Comparison of ENCODE assay signal across 7 cellular contexts in genomic region chr2:97662895-97663625, GRCh38. TPM values are rescaled to one million over a fixed set of nuclear protein-coding genes. Genes with fewer than 3 reads are reported as not detected.
DNase-seq lines count a peak whose midpoint lies in the region; ATAC-seq and TF ChIP-seq lines count a peak whose summit lies in the region.

No MANE protein-coding gene starts in this region.

- CTCF ChIA-PET in mammary epithelial cell (lab: Charles Lee; ENCODE audit: low non-redundant PET), result interaction anchor here (0.5 to 1.1 kb wide), 2 partner anchors 17 to 73 kb away, joined by 4 to 6 read pairs; no protein-coding TSS in a partner anchor

- H3K4me3 Mint-ChIP-seq in immature natural killer cell, result peak overlapping the region; percentile 92 to 95 (median 93)

- peak overlapping the region; percentile 97 to 98 (median 97) for H3K27ac Mint-ChIP-seq in immature natural killer cell

- H3K9me3 Mint-ChIP-seq in immature natural killer cell, result no peaks in the 10 kb centered on the region

- no peaks in the 10 kb centered on the region for H3K27me3 ChIP-seq in WERI-Rb-1 (ENCODE audit: insufficient read depth, low read depth, severe bottlenecking)
- H3K27me3 ChIP-seq in mammary epithelial cell (ENCODE audit: insufficient read depth, low read length), result no peaks in the 10 kb centered on the region
- no peaks in the 10 kb centered on the region for H3K27me3 ChIP-seq in spleen (replicated peaks in 1 of 7)

- in situ Hi-C loops in mammary epithelial cell (cut with MboI; ENCODE audit: low sequenced_read_pairs in 2 of 2), result loop anchor here (25.0 kb wide), 1 partner anchor 1601 kb away; no protein-coding TSS in a partner anchor

- BruUV-seq in mammary epithelial cell (replicated peaks; lab: Mats Ljungman, UMichigan), result TSS peak; percentile 57

- peaks cover 14% of the 10 kb centered on the region for H3K36me3 ChIP-seq in WERI-Rb-1
- peaks cover 3% of the 10 kb centered on the region for H3K36me3 ChIP-seq in mammary epithelial cell (ENCODE audit: insufficient read depth, low read length)
- peaks cover 0 to 36% (median 15%) of the 10 kb centered on the region in 6 donors for H3K36me3 ChIP-seq in spleen

- TF ChIP-seq CTCF in WERI-Rb-1 (IDR thresholded peaks at IDR 0.05; ENCODE audit: low read depth, low read length), result no peak
- no peak for TF ChIP-seq CTCF in mammary epithelial cell (conservative IDR thresholded peaks at IDR 0.05 in 1 of 2, IDR thresholded peaks at IDR 0.05 in 1 of 2; ENCODE audit: extremely low read depth in 1 of 2, insufficient read depth in 1 of 2, low read depth in 1 of 2, low read length in 2 of 2)
- TF ChIP-seq CTCF in spleen (IDR thresholded peaks at IDR 0.05 in 8 of 11, conservative IDR thresholded peaks at IDR 0.05 in 3 of 11), result no peak

- intact Hi-C loops in mammary epithelial cell (cut with micrococcal nuclease) (loop anchor here (1.0 kb wide), 1 partner anchor 13 kb away; no protein-coding TSS in a partner anchor), spleen (cut with DNase I; ENCODE audit: low total_unique reads) (no loop called here)

- peak in 1 of 3 donors; percentile 28 for TF ChIP-seq POLR2A in spleen (IDR thresholded peaks at IDR 0.05)

- H4K20me1 ChIP-seq in mammary epithelial cell (ENCODE audit: insufficient read depth, low read length), result no peaks in the 10 kb centered on the region

- DNase-seq in NAMALWA (ENCODE audit: low spot score), result peak; percentile 78
- DNase-seq in WERI-Rb-1, result peak; percentile 65
- DNase-seq in mammary epithelial cell, result peak; percentile 78
- DNase-seq in immature natural killer cell, result peak; percentile 66 to 76 (median 70)
- DNase-seq in spleen, result peak; percentile 95

- peaks cover 31 to 41% of the 10 kb centered on the region in 2 donors for H3K4me1 Mint-ChIP-seq in immature natural killer cell

- H2AFZ ChIP-seq in mammary epithelial cell (ENCODE audit: low read depth, low read length), result peak overlapping the region; percentile 70

- peak overlapping the region; percentile 81 for H3K4me2 ChIP-seq in mammary epithelial cell (ENCODE audit: insufficient read depth, low read depth, low read length)

- ATAC-seq in GM18498 (IDR thresholded peaks at IDR 0.05; ENCODE audit: unreplicated experiment), result peak; percentile 52
- peak; percentile 46 for ATAC-seq in HG02571 (IDR thresholded peaks at IDR 0.05; ENCODE audit: unreplicated experiment)

- peaks cover 2 to 7% (median 5%) of the 10 kb centered on the region in 3 donors for H3K27me3 Mint-ChIP-seq in immature natural killer cell (ENCODE audit: low read depth in 3 of 3)

- H3K4me1 ChIP-seq in mammary epithelial cell (ENCODE audit: insufficient read depth, low read length) (peaks cover 15% of the 10 kb centered on the region), spleen (peaks cover 20 to 52% (median 43%) of the 10 kb centered on the region in 6 donors)

- H3K36me3 Mint-ChIP-seq in immature natural killer cell, result peaks cover 0 to 6% (median 0%) of the 10 kb centered on the region in 3 donors

- dilution Hi-C loops in mammary epithelial cell (cut with HindIII; ENCODE audit: low sequenced_read_pairs), result no loop called here

- H3K9me3 ChIP-seq in WERI-Rb-1 (ENCODE audit: severe bottlenecking) (no peaks in the 10 kb centered on the region), mammary epithelial cell (replicated peaks; ENCODE audit: insufficient read depth, low read length) (no peaks in the 10 kb centered on the region), spleen (no peaks in the 10 kb centered on the region)

- H3K27ac ChIP-seq in WERI-Rb-1, result peak overlapping the region; percentile 99
- peak overlapping the region; percentile 79 for H3K27ac ChIP-seq in mammary epithelial cell (ENCODE audit: insufficient read depth, low read depth, low read length)
- H3K27ac ChIP-seq in spleen, result peak overlapping the region; percentile 90 to 98 (median 96)

- H3K79me2 ChIP-seq in mammary epithelial cell (ENCODE audit: insufficient read depth, low read length), result peaks cover 44% of the 10 kb centered on the region

- H3K4me3 ChIP-seq in WERI-Rb-1 (ENCODE audit: low read depth, low read length) (peak overlapping the region; percentile 85), mammary epithelial cell (replicated peaks in 1 of 3; ENCODE audit: insufficient read depth in 1 of 3, low read depth in 2 of 3, low read length in 3 of 3) (peak overlapping the region; percentile 70 to 80 (median 75)), spleen (peak overlapping the region; percentile 54 to 79 (median 70))

- peak overlapping the region; percentile 89 for H3K9ac ChIP-seq in mammary epithelial cell (ENCODE audit: insufficient read depth, low read length)

- 0% methylated on average over 12 of the region's 24 CpGs for WGBS in mammary epithelial cell (ENCODE audit: low coverage, missing lambda C conversion rate)
- WGBS in spleen, 5 donors, result 0 to 2% (median 1%) methylated on average over 14 to 24 of the region's 24 CpGs

RNA-seq across cellular contexts. Expression of gene ACTR1B, which starts 0.8 kb away (rescaled TPM):
- total RNA-seq in mammary epithelial cell, result 10 to 100 TPM; 51.8 to 56.4 TPM
- 48.5 TPM for polyA plus RNA-seq in mammary epithelial cell
- polyA minus RNA-seq in mammary epithelial cell, result 35.4 TPM
- polyA plus RNA-seq in immature natural killer cell, result 10 to 100 TPM; 15.3 to 19.3 (median 17.3) TPM
- total RNA-seq in spleen, result 100 to 1,000 TPM in 1 of 7 donors, 10 to 100 TPM in 6; 70.8 to 101 (median 78.0) TPM
- polyA plus RNA-seq in spleen, result 10 to 100 TPM; 59.7 to 90.2 (median 63.4) TPM

RNA-seq across cellular contexts. Expression of gene C2orf92, which starts 6.5 kb away (rescaled TPM):
- 1 to 10 TPM; 1.5 to 2.8 TPM for total RNA-seq in mammary epithelial cell
- polyA plus RNA-seq in mammary epithelial cell, result 0.84 TPM
- polyA minus RNA-seq in mammary epithelial cell, result not detected
- under 1 TPM in 1 of 3 donors, not detected in 2; 0.37 TPM for polyA plus RNA-seq in immature natural killer cell
- 10 to 100 TPM in 5 of 7 donors, 1 to 10 TPM in 2; 9.2 to 33.6 (median 21.6) TPM for total RNA-seq in spleen
- 10 to 100 TPM in 2 of 3 donors, 1 to 10 TPM in 1; 5.7 to 24.7 (median 21.2) TPM for polyA plus RNA-seq in spleen

RNA-seq across cellular contexts. Expression of gene COX5B, which starts 17.2 kb away (rescaled TPM):
- total RNA-seq in mammary epithelial cell, result 100 to 1,000 TPM; 120 to 181 TPM
- 319 TPM for polyA plus RNA-seq in mammary epithelial cell
- 13.2 TPM for polyA minus RNA-seq in mammary epithelial cell
- 100 to 1,000 TPM; 326 to 501 (median 349) TPM for polyA plus RNA-seq in immature natural killer cell
- 100 to 1,000 TPM; 138 to 284 (median 167) TPM for total RNA-seq in spleen
- polyA plus RNA-seq in spleen, result 100 to 1,000 TPM; 291 to 341 (median 300) TPM

RNA-seq across cellular contexts. Expression of gene ZAP70, which starts 50.3 kb away (rescaled TPM):
- total RNA-seq in mammary epithelial cell, result under 1 TPM in 1 of 2 donors, not detected in 1; 0.17 TPM
- polyA plus RNA-seq in mammary epithelial cell, result 0.06 TPM
- polyA minus RNA-seq in mammary epithelial cell, result not detected
- 100 to 1,000 TPM; 219 to 329 (median 246) TPM for polyA plus RNA-seq in immature natural killer cell
- total RNA-seq in spleen, result 10 to 100 TPM; 49.9 to 96.1 (median 81.3) TPM
- polyA plus RNA-seq in spleen, result 10 to 100 TPM; 35.2 to 50.4 (median 49.2) TPM

Comparison
In these comparisons a context has a peak if more than half of its experiments do, and no peak if none do; other contexts are left out.
1. Peak in every context shown above with its lines: DNase-seq, ATAC-seq, H3K4me3 ChIP-seq and H3K27ac ChIP-seq.